ENCODE assay signal across 1 cellular context in genomic region chr9:111828193-111828592, GRCh38.
TF ChIP-seq lines count a peak whose summit lies in the region.

No MANE protein-coding gene starts in this region.

TF ChIP-seq in GM12878, 131 proteins besides CTCF, POLR2A, EP300 and RAD21:
- TF ChIP-seq ZBTB11 (CRISPR knock-in tag; IDR thresholded peaks at IDR 0.05) (no peak), ATF7 (IDR thresholded peaks at IDR 0.05; ENCODE audit: low read depth) (0 out of 2 replicates have a peak, but pooled peaks have one; percentile 27), ZNF207 (IDR thresholded peaks at IDR 0.05; ENCODE audit: borderline replicate concordance) (no peak), IRF5 (IDR thresholded peaks at IDR 0.05; ENCODE audit: borderline replicate concordance) (no peak), REST (IDR thresholded peaks at IDR 0.05; ENCODE audit: low read depth, low read length) (no peak), SMC3 (IDR thresholded peaks at IDR 0.05; ENCODE audit: borderline replicate concordance, low read length) (peak; percentile 55; the same call in 1 of the 2 replicates), DPF2 (IDR thresholded peaks at IDR 0.05) (no peak)
